In the genomic region with DNA sequence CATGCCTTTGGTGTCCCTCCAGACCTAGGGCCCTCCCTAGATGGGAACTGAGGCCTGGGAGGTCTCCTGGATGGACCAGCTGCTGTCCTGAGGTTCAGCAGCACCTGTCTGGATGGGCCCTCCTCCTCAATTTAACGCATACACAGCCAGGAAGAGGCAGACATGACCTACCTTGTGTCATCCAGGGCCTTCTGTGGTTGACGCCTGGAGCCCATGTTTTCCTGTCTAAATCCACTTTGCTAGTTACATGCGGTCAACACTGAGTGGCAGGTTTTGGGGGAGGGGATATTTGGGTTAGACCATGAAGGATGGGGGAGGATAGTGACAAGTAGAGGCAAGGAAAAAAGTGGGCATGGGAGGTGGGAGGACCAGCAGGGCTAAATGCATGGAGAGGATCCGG, we compare ENCODE assay signal across 15 cellular contexts. TPM values are rescaled to one million over a fixed set of nuclear protein-coding genes. Genes with fewer than 3 reads are reported as not detected.
DNase-seq lines count a peak whose midpoint lies in the region; ATAC-seq and TF ChIP-seq lines count a peak whose summit lies in the region.
"Had no signal": no experiment of that assay in that cellular context is flagged by ENCODE, and none has a peak within 500 bp of the region (broad histone marks: within the 10 kb centered on the region; RNA-seq: fewer than 3 reads in every experiment).

No MANE protein-coding gene starts in this region.

- peaks cover 33% of the 10 kb centered on the region for H3K36me3 Mint-ChIP-seq in activated CD8-positive, alpha-beta T cell treated with anti-CD3 and anti-CD28 coated beads for 36 hours (ENCODE audit: low read depth)
- H3K36me3 Mint-ChIP-seq in activated CD8-positive, alpha-beta T cell treated with anti-CD3 and anti-CD28 coated beads, Interleukin-2, amount 10 ng/mL, durations not matched to agents 7 days and 5 days (ENCODE audit: low read depth): peaks cover 20% of the 10 kb centered on the region
- no peaks in the 10 kb centered on the region for H3K36me3 Mint-ChIP-seq in neural crest cell (ENCODE audit: low read depth)
- H3K36me3 Mint-ChIP-seq: neural progenitor cell had no signal

- H2AFZ ChIP-seq in HCT116 (ENCODE audit: low read depth, low read length, poor library complexity, severe bottlenecking): no peak overlapping the region
- H2AFZ ChIP-seq: neural progenitor cell had no signal

- H3K27me3 Mint-ChIP-seq in activated CD8-positive, alpha-beta T cell treated with anti-CD3 and anti-CD28 coated beads for 36 hours: peaks cover 46% of the 10 kb centered on the region
- peaks cover 12% of the 10 kb centered on the region for H3K27me3 Mint-ChIP-seq in activated CD8-positive, alpha-beta T cell treated with anti-CD3 and anti-CD28 coated beads, Interleukin-2, amount 10 ng/mL, durations not matched to agents 7 days and 5 days (ENCODE audit: low read depth)
- H3K27me3 Mint-ChIP-seq in neural crest cell (ENCODE audit: low read depth): peaks cover 71% of the 10 kb centered on the region

- TF ChIP-seq RAD21 in HCT116 (IDR thresholded peaks at IDR 0.05; ENCODE audit: low read depth): no peak

- TF ChIP-seq EP300 in suprapubic skin (IDR thresholded peaks at IDR 0.05): no peak

- no peaks in the 10 kb centered on the region; the same call in 1 of the 2 replicates for H4K20me1 ChIP-seq in HCT116 (ENCODE audit: insufficient read depth)

- RAD21 ChIA-PET in HCT116 (lab: Charles Lee; ENCODE audit: low non-redundant PET in 1 of 2, low total read pairs in 2 of 2, uncharacterized antibody in 2 of 2, unreplicated experiment in 2 of 2): interaction anchor here (0.5 to 2.2 kb wide), 4 partner anchors 35 to 38 kb away, joined by 3 to 27 read pairs (median 10); no protein-coding TSS in a partner anchor

- peak overlapping the region; percentile 98; the same call in 1 of the 2 replicates for H3K4me2 ChIP-seq in HCT116 (ENCODE audit: low read length)

- TF ChIP-seq POLR2A in HCT116 (IDR thresholded peaks at IDR 0.05; ENCODE audit: borderline replicate concordance, extremely low read depth, insufficient read depth, insufficient read length): no peak
- TF ChIP-seq POLR2A in suprapubic skin (IDR thresholded peaks at IDR 0.05): no peak

- intact Hi-C loops in activated CD8-positive, alpha-beta T cell treated with anti-CD3 and anti-CD28 coated beads for 36 hours (cut with micrococcal nuclease): no loop called here
- intact Hi-C loops in HCT116 (cut with micrococcal nuclease): loop anchor here (2.0 kb wide), 1 partner anchor 346 kb away; no protein-coding TSS in a partner anchor

- H3K4me1 Mint-ChIP-seq in activated CD8-positive, alpha-beta T cell treated with anti-CD3 and anti-CD28 coated beads for 36 hours (ENCODE audit: low read depth): peaks cover 20% of the 10 kb centered on the region
- peaks cover 43% of the 10 kb centered on the region for H3K4me1 Mint-ChIP-seq in activated CD8-positive, alpha-beta T cell treated with anti-CD3 and anti-CD28 coated beads, Interleukin-2, amount 10 ng/mL, durations not matched to agents 7 days and 5 days (ENCODE audit: low read depth)
- peaks cover 40% of the 10 kb centered on the region for H3K4me1 Mint-ChIP-seq in neural crest cell

- H3K9me3 ChIP-seq in HCT116 (ENCODE audit: control insufficient read depth in 1 of 2, insufficient read depth in 1 of 2, low read depth in 1 of 2, low read length in 2 of 2) (no peaks in the 10 kb centered on the region), suprapubic skin (no peaks in the 10 kb centered on the region)
- H3K9me3 ChIP-seq: heart left ventricle, MG63 had no signal

- H3K27ac ChIP-seq in HCT116 (ENCODE audit: low read depth, low read length) (peak overlapping the region; percentile 14; the same call in 1 of the 2 replicates), VCaP (peak overlapping the region; percentile 96), suprapubic skin (no peak overlapping the region)
- H3K27ac ChIP-seq: brain microvascular endothelial cell, heart left ventricle, neural progenitor cell had no signal

- peaks cover 17 to 49% of the 10 kb centered on the region in 2 experiments; a peak in 3 of 4 replicates for H3K4me1 ChIP-seq in HCT116 (ENCODE audit: control insufficient read depth in 1 of 2, insufficient read depth in 2 of 2, low read length in 2 of 2)
- H3K4me1 ChIP-seq in suprapubic skin: peaks cover 37% of the 10 kb centered on the region

- peak; percentile 25 for DNase-seq in activated CD8-positive, alpha-beta T cell treated with anti-CD3 and anti-CD28 coated beads for 36 hours
- DNase-seq in activated CD8-positive, alpha-beta T cell treated with anti-CD3 and anti-CD28 coated beads, Interleukin-2, amount 10 ng/mL, durations not matched to agents 7 days and 5 days: no peak
- DNase-seq in HCT116 (ENCODE audit: low read depth, low spot score): no peak
- DNase-seq in neural crest cell (ENCODE audit: low read depth, low spot score): no peak
- no peak for DNase-seq in SHP77 (lab: John Stamatoyannopoulos, UW)
- no peak for DNase-seq in suprapubic skin (ENCODE audit: low spot score in 2 of 2)
- no peak for DNase-seq in dedifferentiated amniotic fluid mesenchymal stem cell (ENCODE audit: extremely low spot score)
- DNase-seq: NCI-H1417 treated with DMSO at 0.1 percent for 48 hours had no signal

- peaks cover 19% of the 10 kb centered on the region for H3K79me2 ChIP-seq in HCT116 (ENCODE audit: insufficient read depth, low read length)

- no peak overlapping the region for H3K4me3 Mint-ChIP-seq in activated CD8-positive, alpha-beta T cell treated with anti-CD3 and anti-CD28 coated beads for 36 hours
- H3K4me3 Mint-ChIP-seq in activated CD8-positive, alpha-beta T cell treated with anti-CD3 and anti-CD28 coated beads, Interleukin-2, amount 10 ng/mL, durations not matched to agents 7 days and 5 days: no peak overlapping the region
- peak overlapping the region; percentile 54 for H3K4me3 Mint-ChIP-seq in neural crest cell
- H3K4me3 Mint-ChIP-seq: dendritic cell treated with granulocyte-macrophage colony-stimulating factor and Interleukin-4, amounts not matched to agents 40 ng/mL and 50 ng/mL, for 4 days; neural progenitor cell had no signal

- BruUV-seq in HCT116 (replicated peaks; lab: Mats Ljungman, UMichigan): no TSS peak

- H3K36me3 ChIP-seq in HCT116 (ENCODE audit: control insufficient read depth in 1 of 2, insufficient read depth in 2 of 2, low read length in 2 of 2) (no peaks in the 10 kb centered on the region), suprapubic skin (no peaks in the 10 kb centered on the region)
- H3K36me3 ChIP-seq: brain microvascular endothelial cell, heart left ventricle, neural progenitor cell had no signal

- H3K9ac ChIP-seq in HCT116 (ENCODE audit: low read length): no peak overlapping the region
- H3K9ac ChIP-seq: neural progenitor cell had no signal

- ATAC-seq in activated CD8-positive, alpha-beta T cell treated with anti-CD3 and anti-CD28 coated beads for 36 hours: no peak
- ATAC-seq in activated CD8-positive, alpha-beta T cell treated with anti-CD3 and anti-CD28 coated beads, Interleukin-2, amount 10 ng/mL, durations not matched to agents 7 days and 5 days: no peak
- no peak for ATAC-seq in HCT116

- peaks cover 6% of the 10 kb centered on the region for H3K9me3 Mint-ChIP-seq in activated CD8-positive, alpha-beta T cell treated with anti-CD3 and anti-CD28 coated beads for 36 hours
- H3K9me3 Mint-ChIP-seq in activated CD8-positive, alpha-beta T cell treated with anti-CD3 and anti-CD28 coated beads, Interleukin-2, amount 10 ng/mL, durations not matched to agents 7 days and 5 days (ENCODE audit: insufficient read depth): no peaks in the 10 kb centered on the region
- H3K9me3 Mint-ChIP-seq in neural crest cell: no peaks in the 10 kb centered on the region

- WGBS in suprapubic skin: 94% methylated on average over 4 of the region's 4 CpGs

- H3K4me3 ChIP-seq in HCT116 (replicated peaks in 1 of 2; ENCODE audit: low read depth in 1 of 2, low read length in 2 of 2): no peak overlapping the region
- H3K4me3 ChIP-seq in suprapubic skin: no peak overlapping the region
- H3K4me3 ChIP-seq: heart left ventricle, MG63, neural progenitor cell had no signal

- no peaks in the 10 kb centered on the region for H3K27me3 ChIP-seq in HCT116 (ENCODE audit: insufficient read depth, low read length)
- peaks cover 55% of the 10 kb centered on the region for H3K27me3 ChIP-seq in suprapubic skin
- H3K27me3 ChIP-seq: brain microvascular endothelial cell, MG63 had no signal

- H3K27ac Mint-ChIP-seq in activated CD8-positive, alpha-beta T cell treated with anti-CD3 and anti-CD28 coated beads for 36 hours: peak overlapping the region; percentile 4
- no peak overlapping the region for H3K27ac Mint-ChIP-seq in activated CD8-positive, alpha-beta T cell treated with anti-CD3 and anti-CD28 coated beads, Interleukin-2, amount 10 ng/mL, durations not matched to agents 7 days and 5 days
- no peak overlapping the region for H3K27ac Mint-ChIP-seq in neural crest cell (ENCODE audit: unreplicated experiment)
- H3K27ac Mint-ChIP-seq: dendritic cell treated with granulocyte-macrophage colony-stimulating factor and Interleukin-4, amounts not matched to agents 40 ng/mL and 50 ng/mL, for 4 days; neural progenitor cell had no signal

- POLR2A ChIA-PET in activated CD8-positive, alpha-beta T cell treated with anti-CD3 and anti-CD28 coated beads for 36 hours (lab: Charles Lee): interaction anchor here (0.8 to 1.4 kb wide), 2 partner anchors 17 to 38 kb away, joined by 3 to 4 read pairs; no protein-coding TSS in a partner anchor
- POLR2A ChIA-PET in activated CD8-positive, alpha-beta T cell treated with anti-CD3 and anti-CD28 coated beads, Interleukin-2, amount 10 ng/mL, durations not matched to agents 7 days and 5 days (lab: Charles Lee): interaction anchor here (1.4 kb wide), 1 partner anchor 11 kb away, joined by 3 read pairs; no protein-coding TSS in a partner anchor
- POLR2A ChIA-PET in HCT116 (lab: Charles Lee): interaction anchor here (0.9 to 7.0 kb wide), 7 partner anchors 9 to 123 kb away, joined by 3 to 67 read pairs (median 4); no protein-coding TSS in a partner anchor

- CTCF ChIA-PET in activated CD8-positive, alpha-beta T cell treated with anti-CD3 and anti-CD28 coated beads for 36 hours (lab: Charles Lee): interaction anchor here (0.5 to 7.6 kb wide), 27 partner anchors 12 to 625 kb away, joined by 3 to 180 read pairs (median 4); no protein-coding TSS in a partner anchor
- CTCF ChIA-PET in activated CD8-positive, alpha-beta T cell treated with anti-CD3 and anti-CD28 coated beads, Interleukin-2, amount 10 ng/mL, durations not matched to agents 7 days and 5 days (lab: Charles Lee): interaction anchor here (0.6 to 8.5 kb wide), 29 partner anchors 10 to 616 kb away, joined by 3 to 155 read pairs (median 3); a partner anchor contains a TSS
- CTCF ChIA-PET in HCT116 (lab: Charles Lee): interaction anchor here (0.6 to 6.2 kb wide), 19 partner anchors 9 to 348 kb away, joined by 3 to 113 read pairs (median 3); a partner anchor contains a TSS

- no peak for TF ChIP-seq CTCF in activated CD8-positive, alpha-beta T cell treated with anti-CD3 and anti-CD28 coated beads for 36 hours (IDR thresholded peaks at IDR 0.05)
- TF ChIP-seq CTCF in HCT116 (IDR thresholded peaks at IDR 0.05 in 2 of 3, conservative IDR thresholded peaks at IDR 0.05 in 1 of 3; ENCODE audit: borderline replicate concordance in 1 of 3, insufficient read depth in 1 of 3, low read depth in 2 of 3, low read length in 2 of 3) (no peak), VCaP (conservative IDR thresholded peaks at IDR 0.05) (no peak), neural crest cell (conservative IDR thresholded peaks at IDR 0.05) (no peak), suprapubic skin (IDR thresholded peaks at IDR 0.05) (no peak)

- H3K9me2 ChIP-seq in HCT116 (ENCODE audit: insufficient read depth): no peaks in the 10 kb centered on the region

RNA-seq across cellular contexts. Expression of a gene that starts 3.1 kb away (rescaled TPM):
- 10 to 100 TPM; 40.9 to 45.9 TPM for total RNA-seq in activated CD8-positive, alpha-beta T cell treated with anti-CD3 and anti-CD28 coated beads for 36 hours
- total RNA-seq in activated CD8-positive, alpha-beta T cell treated with anti-CD3 and anti-CD28 coated beads, Interleukin-2, amount 10 ng/mL, durations not matched to agents 7 days and 5 days: 10 to 100 TPM; 14.8 to 16.6 TPM
- total RNA-seq in HCT116 (2021; ENCODE audit: unreplicated experiment): 97.3 TPM
- polyA plus RNA-seq in HCT116 (2012): 177 and 214 TPM in 2 replicates
- 2.6 and 3.8 TPM in 2 replicates for total RNA-seq in neural crest cell
- 1 to 10 TPM in 3 of 4 donors, under 1 TPM in 1; 0.72 to 7.6 (median 5.7) TPM for total RNA-seq in suprapubic skin
- polyA plus RNA-seq: CD14-positive monocyte had no signal
